Comparison of ENCODE assay signal across 7 cellular contexts in the genomic region with DNA sequence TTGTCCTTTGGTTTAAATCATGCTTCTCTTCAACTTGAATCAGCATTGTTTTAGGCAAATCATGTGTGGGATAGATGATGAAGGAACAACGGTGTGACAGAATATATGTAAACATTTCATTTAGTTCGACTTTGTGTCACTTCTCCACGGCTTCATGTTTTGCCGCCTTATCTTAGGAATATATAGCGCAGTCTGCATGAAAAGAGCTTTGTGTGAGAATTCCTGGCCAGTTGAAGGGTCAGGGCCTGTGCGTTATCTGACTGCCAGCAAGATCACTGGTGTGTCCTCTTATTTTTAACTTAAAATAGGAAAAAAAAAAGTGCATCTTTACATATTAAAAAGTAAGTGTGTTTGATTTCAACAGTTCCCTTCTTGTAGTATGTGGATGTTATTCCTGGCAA.
DNase-seq lines count a peak whose midpoint lies in the region; FAIRE-seq and TF ChIP-seq lines count a peak whose summit lies in the region.

No MANE protein-coding gene starts in this region.

- H3K27me3 ChIP-seq in testis, result no peaks in the 10 kb centered on the region

- no peak for TF ChIP-seq POLR2A in testis (IDR thresholded peaks at IDR 0.05)

- CTCF ChIA-PET in HEK293T (lab: Yijun Ruan, JAX), result interaction anchor here (1.3 kb wide), 1 partner anchor 26 kb away, joined by 3 read pairs; no protein-coding TSS in a partner anchor

- H3K9ac ChIP-seq in kidney (ENCODE audit: low read length in 2 of 2), result peak overlapping the region; percentile 34 to 81

- H3K4me3 ChIP-seq in kidney (ENCODE audit: low read length in 2 of 2) (peak overlapping the region; percentile 70 to 84), testis (peak overlapping the region; percentile 48 to 55)

- intact Hi-C loops in kidney (cut with DNase I) (no loop called here), testis (cut with DNase I; ENCODE audit: low total_unique reads) (no loop called here)

- no peak for TF ChIP-seq CTCF in kidney (IDR thresholded peaks at IDR 0.05; ENCODE audit: borderline replicate concordance, extremely low read depth, insufficient read depth)
- no peak for TF ChIP-seq CTCF in testis (IDR thresholded peaks at IDR 0.05)

- DNase-seq in HEK293T (ENCODE audit: extremely low spot score), result no peak
- DNase-seq in amniotic epithelial cell (ENCODE audit: low read depth), result peak; percentile 40
- DNase-seq in kidney, result no peak
- peak; percentile 54 for DNase-seq in testis
- DNase-seq in SKM-1 treated with dmso at 0.1 percent for 144 hours (lab: John Stamatoyannopoulos, UW; ENCODE audit: unreplicated experiment), result no peak
- no peak for DNase-seq in central memory CD4-positive, alpha-beta T cell
- DNase-seq in NCI-H2029 treated with DMSO at 0.1 percent for 48 hours (lab: John Stamatoyannopoulos, UW), result no peak

- H3K36me3 ChIP-seq in kidney (ENCODE audit: control insufficient read depth in 1 of 2, insufficient read depth in 2 of 2, low read length in 2 of 2) (no peaks in the 10 kb centered on the region), testis (ENCODE audit: low read depth, missing control alignments) (no peaks in the 10 kb centered on the region)

- FAIRE-seq in kidney (lab: Jason Lieb, UNC), result no peak

- POLR2A ChIA-PET in HEK293T (lab: Yijun Ruan, JAX), result interaction anchor here (0.6 to 2.4 kb wide), 16 partner anchors 9 to 459 kb away, joined by 3 to 16 read pairs (median 4); no protein-coding TSS in a partner anchor

- H3K4me1 ChIP-seq in kidney (ENCODE audit: control insufficient read depth in 1 of 2, insufficient read depth in 1 of 2, low read depth in 1 of 2, low read length in 2 of 2) (no peaks in the 10 kb centered on the region), testis (peaks cover 5% of the 10 kb centered on the region)

- WGBS in testis, 2 donors, result 20 to 26% methylated on average over 6 of the region's 6 CpGs

- H3K27ac ChIP-seq in kidney (ENCODE audit: low read depth in 2 of 2, low read length in 2 of 2), result peak overlapping the region; percentile 41 to 61
- peak overlapping the region; percentile 85 to 89 for H3K27ac ChIP-seq in testis

- no peaks in the 10 kb centered on the region for H3K9me3 ChIP-seq in kidney (ENCODE audit: control insufficient read depth in 1 of 2, low read length in 2 of 2)
- no peaks in the 10 kb centered on the region for H3K9me3 ChIP-seq in testis

TF ChIP-seq in HEK293T, 16 proteins besides CTCF, POLR2A, EP300 and RAD21:
- no peak for TF ChIP-seq NFRKB (IDR thresholded peaks at IDR 0.05)
- TF ChIP-seq L3MBTL2 (conservative IDR thresholded peaks at IDR 0.05), result peak; percentile 66
- TF ChIP-seq FOXM1 (IDR thresholded peaks at IDR 0.05; ENCODE audit: borderline replicate concordance), result no peak

Comparison
In these comparisons a context has a peak if more than half of its experiments do, and no peak if none do; other contexts are left out.
1. DNase-seq: peak in amniotic epithelial cell (single experiment) and testis (single experiment); none in HEK293T (single experiment), kidney (single experiment), SKM-1 treated with dmso at 0.1 percent for 144 hours (single experiment), central memory CD4-positive, alpha-beta T cell (single experiment) and NCI-H2029 treated with DMSO at 0.1 percent for 48 hours (single experiment).